Comparison of ENCODE assay signal across 23 cellular contexts in the genomic region with DNA sequence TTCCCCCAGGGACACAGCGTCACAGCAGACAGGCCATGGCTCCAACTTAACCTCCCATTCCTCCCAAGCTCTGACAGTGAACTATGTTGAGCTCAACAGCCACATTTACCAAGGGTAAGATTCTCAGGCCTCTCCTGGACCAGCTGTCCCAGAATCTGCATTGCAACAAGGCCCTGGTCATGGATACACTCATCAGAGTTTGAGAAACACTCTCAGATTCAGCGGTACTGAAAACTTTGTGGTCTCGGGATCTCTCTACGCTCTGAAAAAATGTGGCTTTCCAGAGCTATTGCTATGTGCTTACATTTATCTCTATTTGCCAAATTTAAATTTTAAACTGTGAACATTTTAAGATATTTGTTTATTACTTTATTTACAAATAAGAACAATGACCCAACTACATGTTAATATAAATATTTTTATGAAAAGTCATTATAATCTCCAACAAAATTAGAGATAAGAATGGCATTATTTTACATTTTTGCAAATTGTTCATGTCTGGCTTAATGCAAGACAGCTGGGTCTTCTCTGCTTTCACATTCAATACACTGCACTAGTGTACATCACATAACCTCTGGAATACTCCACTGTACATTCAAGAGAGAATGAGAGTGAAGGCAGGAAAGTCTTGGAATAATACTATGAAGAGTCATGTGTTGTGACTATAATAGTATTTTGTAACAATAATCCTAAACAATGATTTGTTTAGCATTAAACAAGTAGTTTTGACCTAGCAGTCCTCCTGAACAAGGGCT.
"Had no signal": no experiment of that assay in that cellular context is flagged by ENCODE, and none has a peak within 500 bp of the region (broad histone marks: within the 10 kb centered on the region; RNA-seq: fewer than 3 reads in every experiment).

No MANE protein-coding gene starts in this region.

- H3K4me3 ChIP-seq: ascending aorta, body of pancreas, MG63 had no signal

- H3K36me3 ChIP-seq: ascending aorta, MG63 had no signal

- ATAC-seq: activated CD8-positive, alpha-beta memory T cell treated with anti-CD3 and anti-CD28 coated beads, Interleukin-2, amount 10 ng/mL, durations not matched to agents 7 days and 5 days; body of pancreas had no signal

- DNase-seq: activated B cell treated with CpG ODN at 0.5 μM for 24 hours; activated CD4-positive, alpha-beta T cell treated with anti-CD3 and anti-CD28 coated beads for 1 hour; activated CD4-positive, alpha-beta T cell treated with anti-CD3 and anti-CD28 coated beads, Interleukin-2, amount 10 ng/mL, durations not matched to agents 24 days and 14 days; activated CD4-positive, alpha-beta T cell treated with anti-CD3 and anti-CD28 coated beads, Interleukin-2, amount 50 U/mL, for 48 hours; activated CD8-positive, alpha-beta memory T cell treated with anti-CD3 and anti-CD28 coated beads, Interleukin-2, amount 10 ng/mL, durations not matched to agents 7 days and 5 days; activated effector memory CD4-positive, alpha-beta T cell treated with Interleukin-2 at 50 U/mL for 16 hours; activated naive CD4-positive, alpha-beta T cell; activated T-cell treated with anti-CD3 and anti-CD28 coated beads, Interleukin-2, amount 50 U/mL, for 24 hours; amniotic stem cell; body of pancreas; MG63; NCI-H1105; NCI-H1436; NCI-H1694 treated with DMSO at 0.1 percent for 48 hours; NCI-H2029 treated with DMSO at 0.1 percent for 48 hours; NCI-H345; NCI-H510A; NCI-H526 treated with DMSO at 0.1 percent for 48 hours; NCI-H82; SIG-M5; T-helper 2 cell; T1000 had no signal

- H3K27ac ChIP-seq: ascending aorta, body of pancreas had no signal

- H3K4me1 ChIP-seq: ascending aorta had no signal

- H3K27me3 ChIP-seq: ascending aorta, body of pancreas, MG63 had no signal

- H3K9me3 ChIP-seq: body of pancreas, MG63 had no signal
